Comparison of ENCODE assay signal across 8 cellular contexts in the genomic region with DNA sequence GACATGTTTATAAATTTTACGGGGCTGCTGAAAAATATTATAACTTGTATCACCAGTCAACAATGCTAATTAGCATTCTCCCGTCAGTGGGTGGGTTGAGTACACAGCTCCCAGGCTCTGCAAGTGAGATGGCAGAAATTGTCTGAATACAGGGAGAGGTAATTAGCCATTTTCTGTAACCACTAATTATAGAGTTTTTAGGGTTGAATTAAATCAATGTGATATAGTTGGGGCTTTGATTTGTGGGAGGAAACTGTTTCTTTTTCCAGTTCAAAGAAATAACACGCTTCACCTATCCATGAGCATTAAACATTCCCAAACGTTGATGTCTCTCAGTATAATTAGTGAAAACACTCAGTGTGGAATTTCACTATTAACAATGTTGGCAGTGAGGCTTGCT. TPM values are rescaled to one million over a fixed set of nuclear protein-coding genes. Genes with fewer than 3 reads are reported as not detected.
DNase-seq lines count a peak whose midpoint lies in the region; ATAC-seq and TF ChIP-seq lines count a peak whose summit lies in the region.

No MANE protein-coding gene starts in this region.

- H2AFZ ChIP-seq in OCI-LY3 (ENCODE audit: low read depth, low read length) (no peak overlapping the region), Karpas-422 (ENCODE audit: low read length) (no peak overlapping the region)

- peaks cover 60% of the 10 kb centered on the region for H3K27me3 ChIP-seq in OCI-LY3 (ENCODE audit: low read depth, low read length)
- H3K27me3 ChIP-seq in Karpas-422 (ENCODE audit: low read length), result no peaks in the 10 kb centered on the region

- H3K4me2 ChIP-seq in OCI-LY3 (ENCODE audit: low read length) (peak overlapping the region; percentile 80), Karpas-422 (ENCODE audit: low read depth, low read length, poor library complexity, severe bottlenecking) (no peak overlapping the region)

- H3K27ac Mint-ChIP-seq in progenitor cell of endocrine pancreas, result peak overlapping the region; percentile 98

- H3K4me3 ChIP-seq in OCI-LY3 (ENCODE audit: low read length) (peak overlapping the region; percentile 73; the same call in 1 of the 2 replicates), Karpas-422 (ENCODE audit: low read length) (no peak overlapping the region)

- H4K20me1 ChIP-seq in OCI-LY3 (ENCODE audit: insufficient read depth, low read length) (no peaks in the 10 kb centered on the region; the same call in 1 of the 2 replicates), Karpas-422 (ENCODE audit: insufficient read depth, low read depth, low read length) (no peaks in the 10 kb centered on the region)

- TF ChIP-seq CTCF in OCI-LY3 (IDR thresholded peaks at IDR 0.05; ENCODE audit: low read depth, low read length), result no peak
- no peak for TF ChIP-seq CTCF in progenitor cell of endocrine pancreas (IDR thresholded peaks at IDR 0.05; ENCODE audit: unreplicated experiment)

- H3K79me2 ChIP-seq in OCI-LY3 (ENCODE audit: low read length), result no peaks in the 10 kb centered on the region
- no peaks in the 10 kb centered on the region for H3K79me2 ChIP-seq in Karpas-422 (ENCODE audit: low read length)

- peak; percentile 21 to 36 for DNase-seq in erythroblast (lab: John Stamatoyannopoulos, UW)
- no peak for DNase-seq in progenitor cell of endocrine pancreas (ENCODE audit: low spot score, unreplicated experiment)
- DNase-seq in activated effector memory CD4-positive, alpha-beta T cell treated with Interleukin-2 at 50 U/mL for 16 hours, result no peak
- DNase-seq in stimulated activated CD4-positive, alpha-beta T cell treated with anti-CD3 and anti-CD28 coated beads, Interleukin-2, amount 100 ng/mL, for 24 hours, result no peak
- no peak for DNase-seq in Karpas-422

- peaks cover 29% of the 10 kb centered on the region for H3K4me1 Mint-ChIP-seq in progenitor cell of endocrine pancreas (ENCODE audit: low read depth)

- no peak for ATAC-seq in GM18858 (IDR thresholded peaks at IDR 0.05; ENCODE audit: unreplicated experiment)

- H3K9me3 Mint-ChIP-seq in progenitor cell of endocrine pancreas (ENCODE audit: low read depth), result peaks cover 14% of the 10 kb centered on the region

- H3K27ac ChIP-seq in OCI-LY3 (ENCODE audit: low read length) (no peak overlapping the region), Karpas-422 (ENCODE audit: low read length) (no peak overlapping the region)

- H3K36me3 ChIP-seq in ES-I3 (ENCODE audit: insufficient read depth, low read length), result no peaks in the 10 kb centered on the region
- H3K36me3 ChIP-seq in OCI-LY3 (replicated peaks; ENCODE audit: low read depth, low read length), result no peaks in the 10 kb centered on the region
- H3K36me3 ChIP-seq in Karpas-422 (ENCODE audit: insufficient read depth, low read length), result no peaks in the 10 kb centered on the region

- peak overlapping the region; percentile 92 for H3K4me3 Mint-ChIP-seq in progenitor cell of endocrine pancreas (ENCODE audit: low read depth)

- H3K36me3 Mint-ChIP-seq in progenitor cell of endocrine pancreas (ENCODE audit: insufficient read depth), result no peaks in the 10 kb centered on the region

- H3K9ac ChIP-seq in ES-I3 (ENCODE audit: low read depth, low read length) (peak overlapping the region; percentile 93; the same call in 1 of the 2 replicates), OCI-LY3 (ENCODE audit: low read length) (no peak overlapping the region), Karpas-422 (ENCODE audit: low read length) (no peak overlapping the region)

- H3K4me1 ChIP-seq in ES-I3 (ENCODE audit: insufficient read depth, low read length) (peaks cover 26% of the 10 kb centered on the region), OCI-LY3 (ENCODE audit: low read length) (peaks cover 5% of the 10 kb centered on the region; the same call in 1 of the 2 replicates), Karpas-422 (ENCODE audit: low read length) (no peaks in the 10 kb centered on the region)

- TF ChIP-seq POLR2A in erythroblast (IDR thresholded peaks at IDR 0.05; ENCODE audit: low read length), result no peak

- H3K9me3 ChIP-seq in ES-I3 (ENCODE audit: control insufficient read depth, insufficient read depth, low read length) (no peaks in the 10 kb centered on the region; the same call in 1 of the 2 replicates), OCI-LY3 (ENCODE audit: insufficient read depth, low read length) (no peaks in the 10 kb centered on the region), Karpas-422 (ENCODE audit: low read length) (no peaks in the 10 kb centered on the region)

- no peaks in the 10 kb centered on the region for H3K9me2 ChIP-seq in Karpas-422 (replicated peaks; ENCODE audit: insufficient read depth, low read length)

- no peaks in the 10 kb centered on the region for H3K27me3 Mint-ChIP-seq in progenitor cell of endocrine pancreas

RNA-seq across cellular contexts. Expression of a gene that starts 1.4 kb away (rescaled TPM):
- 22.9 and 25.8 TPM in 2 replicates for total RNA-seq in progenitor cell of endocrine pancreas
- 0.11 TPM in 1 of 2 replicates, not detected in the other for total RNA-seq in Karpas-422 (2014; rRNA removed; shearing (Covaris generic); ENCODE audit: low replicate concordance)

Comparison
In these comparisons a context has a peak if more than half of its experiments do, and no peak if none do; other contexts are left out.
1. DNase-seq: peak in erythroblast (2 of 2); none in progenitor cell of endocrine pancreas (single experiment), activated effector memory CD4-positive, alpha-beta T cell treated with Interleukin-2 at 50 U/mL for 16 hours (single experiment), stimulated activated CD4-positive, alpha-beta T cell treated with anti-CD3 and anti-CD28 coated beads, Interleukin-2, amount 100 ng/mL, for 24 hours (0 of 2) and Karpas-422 (single experiment).
2. RNA of a gene that starts 1.4 kb away (total RNA-seq): 22.9 to 25.8 TPM in progenitor cell of endocrine pancreas; 0.11 TPM in Karpas-422; every median in the first group is over 10 times any median in the second.